1 cellular context compared by ENCODE assay signal in the genomic region with DNA sequence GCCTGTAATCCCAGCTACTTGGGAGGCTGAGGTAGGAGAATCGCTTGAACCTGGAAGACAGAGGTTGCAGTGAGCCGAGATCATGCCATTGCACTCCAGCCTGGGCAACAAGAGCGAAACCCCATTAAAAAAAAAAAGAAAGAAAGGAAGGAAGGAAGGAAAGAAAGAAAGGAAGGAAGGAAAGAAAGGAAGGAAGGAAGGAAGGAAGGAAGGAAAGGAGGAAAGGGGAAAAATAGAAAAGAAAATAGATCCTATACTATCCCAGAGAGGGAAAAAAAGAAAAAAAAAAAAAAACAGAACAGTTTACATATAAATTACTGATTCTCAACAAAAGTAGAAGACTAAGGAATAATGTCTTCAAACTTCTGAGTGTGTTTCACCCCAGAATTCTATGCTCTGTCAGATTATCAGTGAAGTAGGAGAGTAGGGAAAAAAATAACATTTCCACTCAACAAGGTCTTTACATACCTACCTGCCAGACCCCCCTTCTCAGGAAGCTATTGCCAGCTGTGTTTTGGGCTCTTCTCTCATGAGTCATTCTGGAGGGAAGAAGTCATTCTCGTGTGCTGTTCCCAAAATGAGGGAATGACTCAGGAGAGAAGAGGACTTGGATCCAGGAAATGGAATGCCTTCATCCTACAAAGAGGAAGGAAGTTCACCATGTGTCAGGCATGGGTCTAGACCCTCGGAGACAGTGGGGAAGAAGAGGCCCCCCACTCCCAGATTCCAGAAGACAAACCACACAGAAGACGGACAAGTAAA.
TF ChIP-seq lines count a peak whose summit lies in the region.

No MANE protein-coding gene starts in this region.

TF ChIP-seq in HepG2, 621 proteins besides CTCF, POLR2A, EP300 and RAD21 (continued from another document):
- TF ChIP-seq, protein P1, sequence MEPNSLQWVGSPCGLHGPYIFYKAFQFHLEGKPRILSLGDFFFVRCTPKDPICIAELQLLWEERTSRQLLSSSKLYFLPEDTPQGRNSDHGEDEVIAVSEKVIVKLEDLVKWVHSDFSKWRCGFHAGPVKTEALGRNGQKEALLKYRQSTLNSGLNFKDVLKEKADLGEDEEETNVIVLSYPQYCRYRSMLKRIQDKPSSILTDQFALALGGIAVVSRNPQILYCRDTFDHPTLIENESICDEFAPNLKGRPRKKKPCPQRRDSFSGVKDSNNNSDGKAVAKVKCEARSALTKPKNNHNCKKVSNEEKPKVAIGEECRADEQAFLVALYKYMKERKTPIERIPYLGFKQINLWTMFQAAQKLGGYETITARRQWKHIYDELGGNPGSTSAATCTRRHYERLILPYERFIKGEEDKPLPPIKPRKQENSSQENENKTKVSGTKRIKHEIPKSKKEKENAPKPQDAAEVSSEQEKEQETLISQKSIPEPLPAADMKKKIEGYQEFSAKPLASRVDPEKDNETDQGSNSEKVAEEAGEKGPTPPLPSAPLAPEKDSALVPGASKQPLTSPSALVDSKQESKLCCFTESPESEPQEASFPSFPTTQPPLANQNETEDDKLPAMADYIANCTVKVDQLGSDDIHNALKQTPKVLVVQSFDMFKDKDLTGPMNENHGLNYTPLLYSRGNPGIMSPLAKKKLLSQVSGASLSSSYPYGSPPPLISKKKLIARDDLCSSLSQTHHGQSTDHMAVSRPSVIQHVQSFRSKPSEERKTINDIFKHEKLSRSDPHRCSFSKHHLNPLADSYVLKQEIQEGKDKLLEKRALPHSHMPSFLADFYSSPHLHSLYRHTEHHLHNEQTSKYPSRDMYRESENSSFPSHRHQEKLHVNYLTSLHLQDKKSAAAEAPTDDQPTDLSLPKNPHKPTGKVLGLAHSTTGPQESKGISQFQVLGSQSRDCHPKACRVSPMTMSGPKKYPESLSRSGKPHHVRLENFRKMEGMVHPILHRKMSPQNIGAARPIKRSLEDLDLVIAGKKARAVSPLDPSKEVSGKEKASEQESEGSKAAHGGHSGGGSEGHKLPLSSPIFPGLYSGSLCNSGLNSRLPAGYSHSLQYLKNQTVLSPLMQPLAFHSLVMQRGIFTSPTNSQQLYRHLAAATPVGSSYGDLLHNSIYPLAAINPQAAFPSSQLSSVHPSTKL (CRISPR knock-in tag; IDR thresholded peaks at IDR 0.05): peak; percentile 31; the same call in 1 of the 2 replicates
- TF ChIP-seq KIAA2018 (CRISPR knock-in tag; IDR thresholded peaks at IDR 0.05; ENCODE audit: borderline replicate concordance) (no peak), TEAD3 (CRISPR knock-in tag; optimal IDR thresholded peaks at IDR 0.05; ENCODE audit: borderline replicate concordance) (peak; percentile 49), FOSL2 (CRISPR knock-in tag; IDR thresholded peaks at IDR 0.05) (peak; percentile 81), HNF4G (IDR thresholded peaks at IDR 0.05; ENCODE audit: borderline replicate concordance, low read depth, low read length) (no peak), HNF4G (CRISPR knock-in tag; IDR thresholded peaks at IDR 0.05; ENCODE audit: borderline replicate concordance, low read depth) (no peak), SAP130 (CRISPR knock-in tag; IDR thresholded peaks at IDR 0.05; ENCODE audit: low read depth) (peak; percentile 39; the same call in 1 of the 2 replicates)
- TF ChIP-seq, protein P2, sequence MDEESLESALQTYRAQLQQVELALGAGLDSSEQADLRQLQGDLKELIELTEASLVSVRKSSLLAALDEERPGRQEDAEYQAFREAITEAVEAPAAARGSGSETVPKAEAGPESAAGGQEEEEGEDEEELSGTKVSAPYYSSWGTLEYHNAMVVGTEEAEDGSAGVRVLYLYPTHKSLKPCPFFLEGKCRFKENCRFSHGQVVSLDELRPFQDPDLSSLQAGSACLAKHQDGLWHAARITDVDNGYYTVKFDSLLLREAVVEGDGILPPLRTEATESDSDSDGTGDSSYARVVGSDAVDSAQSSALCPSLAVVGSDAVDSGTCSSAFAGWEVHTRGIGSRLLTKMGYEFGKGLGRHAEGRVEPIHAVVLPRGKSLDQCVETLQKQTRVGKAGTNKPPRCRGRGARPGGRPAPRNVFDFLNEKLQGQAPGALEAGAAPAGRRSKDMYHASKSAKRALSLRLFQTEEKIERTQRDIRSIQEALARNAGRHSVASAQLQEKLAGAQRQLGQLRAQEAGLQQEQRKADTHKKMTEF (CRISPR knock-in tag; IDR thresholded peaks at IDR 0.05): 0 out of 2 replicates have a peak, but pooled peaks have one; percentile 19
- TF ChIP-seq, protein P3, sequence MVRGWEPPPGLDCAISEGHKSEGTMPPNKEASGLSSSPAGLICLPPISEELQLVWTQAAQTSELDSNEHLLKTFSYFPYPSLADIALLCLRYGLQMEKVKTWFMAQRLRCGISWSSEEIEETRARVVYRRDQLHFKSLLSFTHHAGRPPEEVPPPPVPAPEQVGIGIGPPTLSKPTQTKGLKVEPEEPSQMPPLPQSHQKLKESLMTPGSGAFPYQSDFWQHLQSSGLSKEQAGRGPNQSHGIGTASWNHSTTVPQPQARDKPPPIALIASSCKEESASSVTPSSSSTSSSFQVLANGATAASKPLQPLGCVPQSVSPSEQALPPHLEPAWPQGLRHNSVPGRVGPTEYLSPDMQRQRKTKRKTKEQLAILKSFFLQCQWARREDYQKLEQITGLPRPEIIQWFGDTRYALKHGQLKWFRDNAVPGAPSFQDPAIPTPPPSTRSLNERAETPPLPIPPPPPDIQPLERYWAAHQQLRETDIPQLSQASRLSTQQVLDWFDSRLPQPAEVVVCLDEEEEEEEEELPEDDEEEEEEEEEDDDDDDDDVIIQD (CRISPR knock-in tag; IDR thresholded peaks at IDR 0.05; ENCODE audit: low read depth): 0 out of 2 replicates have a peak, but pooled peaks have one; percentile 17
- TF ChIP-seq, protein P4, sequence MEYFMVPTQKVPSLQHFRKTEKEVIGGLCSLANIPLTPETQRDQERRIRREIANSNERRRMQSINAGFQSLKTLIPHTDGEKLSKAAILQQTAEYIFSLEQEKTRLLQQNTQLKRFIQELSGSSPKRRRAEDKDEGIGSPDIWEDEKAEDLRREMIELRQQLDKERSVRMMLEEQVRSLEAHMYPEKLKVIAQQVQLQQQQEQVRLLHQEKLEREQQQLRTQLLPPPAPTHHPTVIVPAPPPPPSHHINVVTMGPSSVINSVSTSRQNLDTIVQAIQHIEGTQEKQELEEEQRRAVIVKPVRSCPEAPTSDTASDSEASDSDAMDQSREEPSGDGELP (IDR thresholded peaks at IDR 0.05; ENCODE audit: borderline replicate concordance, low read depth): peak; percentile 63; the same call in 1 of the 2 replicates
